8 cellular contexts compared by ENCODE assay signal in the genomic region with DNA sequence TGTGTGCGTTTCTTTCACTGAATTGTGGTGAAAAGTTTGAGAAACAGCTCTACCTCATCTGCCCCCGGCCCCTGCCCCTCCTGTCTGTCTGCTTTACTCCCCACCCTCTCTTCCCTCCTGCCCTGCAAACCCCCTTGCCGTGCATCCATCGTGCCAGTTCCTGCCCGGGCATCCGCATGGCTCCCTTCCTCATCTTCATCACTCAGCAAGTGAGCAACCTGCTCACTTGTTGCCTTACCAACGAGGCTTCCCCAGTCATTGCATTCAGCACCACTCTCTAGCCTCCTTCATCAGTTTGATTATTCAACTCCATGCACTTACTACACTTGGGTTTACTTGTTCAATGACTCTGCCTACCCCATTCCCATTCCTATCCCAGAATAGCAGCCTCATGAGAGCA. TPM values are rescaled to one million over a fixed set of nuclear protein-coding genes. Genes with fewer than 3 reads are reported as not detected.
"Had no signal": no experiment of that assay in that cellular context is flagged by ENCODE, and none has a peak within 500 bp of the region (broad histone marks: within the 10 kb centered on the region; RNA-seq: fewer than 3 reads in every experiment).

No MANE protein-coding gene starts in this region.

- ATAC-seq: HCT116, K562 had no signal

- H2AFZ ChIP-seq: GM23248 had no signal

- H3K9ac ChIP-seq: GM23248 had no signal

- FAIRE-seq: K562 had no signal

- H3K27ac ChIP-seq: GM23248 had no signal

- H3K36me3 ChIP-seq: HAP-1 had no signal

- H3K4me3 ChIP-seq: GM23248, HAP-1, K562 had no signal

- H3K4me1 ChIP-seq: HAP-1 had no signal

- DNase-seq: GM23248, GOT3, H7, IMR-90 had no signal

- H3K9me3 ChIP-seq: HAP-1 had no signal

RNA-seq across cellular contexts. Expression of a gene that starts 34.8 kb away (rescaled TPM):
- total RNA-seq: HT-29 had no signal
- polyA plus RNA-seq: K562 had no signal
